Comparison of ENCODE assay signal across 18 cellular contexts in genomic region chr9:114580609-114581193, GRCh38.
"Had no signal": no experiment of that assay in that cellular context is flagged by ENCODE, and none has a peak within 500 bp of the region (broad histone marks: within the 10 kb centered on the region; RNA-seq: fewer than 3 reads in every experiment).

No MANE protein-coding gene starts in this region.

- H3K4me1 ChIP-seq: ascending aorta, suprapubic skin, upper lobe of left lung had no signal

- H3K4me3 ChIP-seq: ascending aorta, mucosa of descending colon, skin epidermis, suprapubic skin, upper lobe of left lung had no signal

- H3K27me3 Mint-ChIP-seq: stimulated activated naive CD8-positive, alpha-beta T cell treated with anti-CD3 and anti-CD28 coated beads, Interleukin-15, Interleukin-2, amounts not matched to agents 100 ng/mL and 50 ng/mL, for 24 hours had no signal

- H3K27me3 ChIP-seq: ascending aorta, suprapubic skin, upper lobe of left lung had no signal

- H3K4me3 Mint-ChIP-seq: naive thymus-derived CD4-positive, alpha-beta T cell; stimulated activated naive CD8-positive, alpha-beta T cell treated with anti-CD3 and anti-CD28 coated beads, Interleukin-15, Interleukin-2, amounts not matched to agents 100 ng/mL and 50 ng/mL, for 24 hours; T-helper 2 cell treated with Interferon-gamma antibody and Interleukin-4, amounts not matched to agents 5 μg/mL and 100 μg/mL, for 36 hours had no signal

- H3K27ac Mint-ChIP-seq: naive thymus-derived CD4-positive, alpha-beta T cell; stimulated activated naive CD8-positive, alpha-beta T cell treated with anti-CD3 and anti-CD28 coated beads, Interleukin-15, Interleukin-2, amounts not matched to agents 100 ng/mL and 50 ng/mL, for 24 hours; T-helper 2 cell treated with Interferon-gamma antibody and Interleukin-4, amounts not matched to agents 5 μg/mL and 100 μg/mL, for 36 hours had no signal

- H3K27ac ChIP-seq: ascending aorta, skin epidermis, suprapubic skin, upper lobe of left lung had no signal

- H3K9me3 Mint-ChIP-seq: stimulated activated naive CD8-positive, alpha-beta T cell treated with anti-CD3 and anti-CD28 coated beads, Interleukin-15, Interleukin-2, amounts not matched to agents 100 ng/mL and 50 ng/mL, for 24 hours; T-helper 2 cell treated with Interferon-gamma antibody and Interleukin-4, amounts not matched to agents 5 μg/mL and 100 μg/mL, for 36 hours had no signal

- ATAC-seq: activated CD4-positive, CD25-positive, alpha-beta regulatory T cell treated with anti-CD3 and anti-CD28 coated beads, Interleukin-2, amount 50 U/mL, for 24 hours; left lobe of liver; mucosa of descending colon; naive thymus-derived CD4-positive, alpha-beta T cell had no signal

- DNase-seq: activated CD4-positive, alpha-beta T cell treated with anti-CD3 and anti-CD28 coated beads, Interleukin-2, amount 50 U/mL, for 4 hours; activated naive CD4-positive, alpha-beta T cell treated with Interleukin-2 at 50 U/mL for 16 hours; activated T-cell treated with anti-CD3 and anti-CD28 coated beads for 4 hours; islet precursor cell; mucosa of descending colon; naive thymus-derived CD4-positive, alpha-beta T cell; posterior cingulate gyrus; stimulated activated CD4-positive, alpha-beta T cell treated with anti-CD3 and anti-CD28 coated beads, Interleukin-4, amount 100 ng/mL, for 4 hours; stimulated activated CD8-positive, alpha-beta memory T cell treated with anti-CD3 and anti-CD28 coated beads, Interleukin-4, amount 100 ng/mL, for 48 hours; SW 1271; upper lobe of left lung had no signal

- H3K36me3 ChIP-seq: ascending aorta, suprapubic skin, upper lobe of left lung had no signal

- H3K9me3 ChIP-seq: ascending aorta, mucosa of descending colon, suprapubic skin, upper lobe of left lung had no signal
